Comparison of ENCODE assay signal across 34 cellular contexts in genomic region chrX:131693359-131693758, GRCh38.
DNase-seq lines count a peak whose midpoint lies in the region; ATAC-seq, FAIRE-seq and TF ChIP-seq lines count a peak whose summit lies in the region.
"Had no signal": no experiment of that assay in that cellular context is flagged by ENCODE, and none has a peak within 500 bp of the region (broad histone marks: within the 10 kb centered on the region; RNA-seq: fewer than 3 reads in every experiment).

No MANE protein-coding gene starts in this region.

- no peaks in the 10 kb centered on the region for H3K4me1 ChIP-seq in HEK293 (ENCODE audit: control insufficient read depth, insufficient read depth, low read length)
- H3K4me1 ChIP-seq: A549; BE2C; BLaER1; BLaER1 treated with 17β-estradiol and CSF1 and Interleukin-3, amounts not matched to agents 10 nM and 100 nM; Caco-2 had no signal

- no peak for TF ChIP-seq CTCF in HEK293 (tag by site-specific recombination; IDR thresholded peaks at IDR 0.05)

- no peak overlapping the region for H3K27ac ChIP-seq in HEK293 (ENCODE audit: extremely low read depth, low read depth, low read length)
- H3K27ac ChIP-seq: 22Rv1; A549; BLaER1; BLaER1 treated with 17β-estradiol and CSF1 and Interleukin-3, amounts not matched to agents 10 nM and 100 nM; C4-2B had no signal

- CTCF ChIA-PET in HEK293 (lab: Yijun Ruan, JAX), result interaction anchor here (0.6 to 0.7 kb wide), 3 partner anchors 15 to 327 kb away, joined by 3 to 6 read pairs (median 5); no protein-coding TSS in a partner anchor

- peaks cover 3 to 6% of the 10 kb centered on the region in 2 experiments; a peak in 2 of 3 replicates for H3K36me3 ChIP-seq in HEK293 (ENCODE audit: control insufficient read depth in 2 of 2, insufficient read depth in 1 of 2, low read length in 2 of 2)
- H3K36me3 ChIP-seq: BE2C had no signal

- DNase-seq in GM19239 (ENCODE audit: insufficient read length, low spot score) (no peak), GM03348 (ENCODE audit: low spot score) (no peak), DMS53 treated with DMSO at 0.1 percent for 48 hours (lab: John Stamatoyannopoulos, UW; ENCODE audit: unreplicated experiment) (no peak), epidermal melanocyte (ENCODE audit: insufficient read length, low spot score) (no peak)
- DNase-seq: 8988T; ACHN; AML-193; BE2C; C1 segment of cervical spinal cord; Caco-2; Calu3; CD4-positive, alpha-beta memory T cell; CD4-positive, alpha-beta T cell; CD4-positive, CD25-positive, alpha-beta regulatory T cell; CD8-positive, alpha-beta memory T cell; CD8-positive, alpha-beta T cell; COR-L47; DMS 273 treated with DMSO at 0.1 percent for 48 hours; DMS153; DMS53; DMS79; DMS79 treated with DMSO at 0.1 percent for 48 hours; DND-41; EL had no signal

- peaks cover 2% of the 10 kb centered on the region for H3K9me3 ChIP-seq in HEK293 (ENCODE audit: control insufficient read depth, insufficient read depth, low read depth, low read length)
- H3K9me3 ChIP-seq: A549, BE2C, Caco-2 had no signal

- FAIRE-seq in A204.1 (lab: Jason Lieb, UNC) (peak; percentile 34), GM19239 (lab: Jason Lieb, UNC) (peak; percentile 58), endometrium (lab: Jason Lieb, UNC) (peak; percentile 53)
- FAIRE-seq: D721Med had no signal

- POLR2A ChIA-PET in HEK293 (lab: Yijun Ruan, JAX), result no interaction called here

- no peak for ATAC-seq in HG03139 (IDR thresholded peaks at IDR 0.05; ENCODE audit: unreplicated experiment)
- ATAC-seq: A549; CD8-positive, alpha-beta T cell had no signal

- no peak overlapping the region for H3K4me3 ChIP-seq in HEK293 (ENCODE audit: low read depth, low read length)
- H3K4me3 ChIP-seq: A549; BLaER1; BLaER1 treated with 17β-estradiol and CSF1 and Interleukin-3, amounts not matched to agents 10 nM and 100 nM had no signal

TF ChIP-seq in HEK293, 187 proteins besides CTCF, POLR2A, EP300 and RAD21:
- no peak for TF ChIP-seq OSR2 (tag by site-specific recombination; IDR thresholded peaks at IDR 0.05)
- TF ChIP-seq TRIM28 (IDR thresholded peaks at IDR 0.05; ENCODE audit: borderline replicate concordance, low read length), result 0 out of 2 replicates have a peak, but pooled peaks have one; percentile 23
- peak; percentile 99 for TF ChIP-seq SETDB1 (IDR thresholded peaks at IDR 0.05; ENCODE audit: insufficient read length, low read length)
- TF ChIP-seq ZNF302 (tag by site-specific recombination; IDR thresholded peaks at IDR 0.05; ENCODE audit: low read depth), result no peak
- no peak for TF ChIP-seq ZFP37 (tag by site-specific recombination; IDR thresholded peaks at IDR 0.05)
- no peak for TF ChIP-seq BCL11B (tag by site-specific recombination; IDR thresholded peaks at IDR 0.05; ENCODE audit: low read depth)
- no peak for TF ChIP-seq ZNF747 (tag by site-specific recombination; IDR thresholded peaks at IDR 0.05)
- TF ChIP-seq ZNF623 (tag by site-specific recombination; IDR thresholded peaks at IDR 0.05), result no peak
- no peak for TF ChIP-seq PRDM2 (tag by site-specific recombination; IDR thresholded peaks at IDR 0.05; ENCODE audit: borderline replicate concordance)
- TF ChIP-seq ZNF830 (tag by site-specific recombination; IDR thresholded peaks at IDR 0.05; ENCODE audit: low read depth), result no peak
